ENCODE assay signal across 16 cellular contexts in genomic region chr15:48385431-48385830, GRCh38. TPM values are rescaled to one million over a fixed set of nuclear protein-coding genes. Genes with fewer than 3 reads are reported as not detected.
DNase-seq lines count a peak whose midpoint lies in the region; ATAC-seq and TF ChIP-seq lines count a peak whose summit lies in the region.
"Had no signal": no experiment of that assay in that cellular context is flagged by ENCODE, and none has a peak within 500 bp of the region (broad histone marks: within the 10 kb centered on the region; RNA-seq: fewer than 3 reads in every experiment).

No MANE protein-coding gene starts in this region.

- H3K79me2 ChIP-seq in osteoblast (ENCODE audit: insufficient read depth, low read length): no peaks in the 10 kb centered on the region

- H3K36me3 ChIP-seq in BLaER1 treated with 17β-estradiol and CSF1 and Interleukin-3, amounts not matched to agents 10 nM and 100 nM: no peaks in the 10 kb centered on the region
- no peaks in the 10 kb centered on the region for H3K36me3 ChIP-seq in esophagus (ENCODE audit: control insufficient read depth in 2 of 2, insufficient read depth in 2 of 2, low read length in 1 of 2)
- no peaks in the 10 kb centered on the region for H3K36me3 ChIP-seq in osteoblast (ENCODE audit: insufficient read depth, low read length)
- H3K36me3 ChIP-seq in left lung: no peaks in the 10 kb centered on the region

- TF ChIP-seq CTCF in osteoblast (IDR thresholded peaks at IDR 0.05; ENCODE audit: extremely low read depth, low read depth, low read length): no peak
- TF ChIP-seq CTCF in left lung (IDR thresholded peaks at IDR 0.05): no peak

- peaks cover 0 to 5% (median 0%) of the 10 kb centered on the region in 11 experiments; a peak in 3 of 22 replicates for H3K9me3 ChIP-seq in BLaER1 treated with 17β-estradiol and CSF1 and Interleukin-3, amounts not matched to agents 10 nM and 100 nM (replicated peaks in 1 of 11)
- H3K9me3 ChIP-seq in esophagus (ENCODE audit: control insufficient read depth in 2 of 2, insufficient read depth in 1 of 2, low read depth in 1 of 2, low read length in 1 of 2): no peaks in the 10 kb centered on the region
- H3K9me3 ChIP-seq in osteoblast (ENCODE audit: low read depth, low read length): no peaks in the 10 kb centered on the region
- no peaks in the 10 kb centered on the region for H3K9me3 ChIP-seq in left lung
- H3K9me3 ChIP-seq: psoas muscle had no signal

- peak; percentile 98 for DNase-seq in RPMI7951 (ENCODE audit: low read depth)
- DNase-seq in osteoblast (ENCODE audit: insufficient read length, low spot score, missing footprints): peak; percentile 81
- no peak for DNase-seq in MV-4-11 (lab: John Stamatoyannopoulos, UW)
- DNase-seq in superior temporal gyrus (ENCODE audit: extremely low spot score): no peak
- DNase-seq in left lung: no peak
- no peak for DNase-seq in NOMO-1 treated with dmso at 0.1 percent for 144 hours (lab: John Stamatoyannopoulos, UW; ENCODE audit: unreplicated experiment)
- DNase-seq: CD4-positive, alpha-beta memory T cell; midbrain; NCI-H446 treated with DMSO at 0.1 percent for 48 hours; psoas muscle; RPMI8226; stimulated activated CD4-positive, alpha-beta T cell treated with anti-CD3 and anti-CD28 coated beads, Interleukin-4, amount 100 ng/mL, for 24 hours; stimulated activated naive CD4-positive, alpha-beta T cell treated with Interleukin-2 at 50 U/mL for 16 hours had no signal

- no peak for ATAC-seq in left lung
- ATAC-seq: psoas muscle had no signal

- intact Hi-C loops in left lung (cut with DNase I): no loop called here

- H3K4me1 ChIP-seq in BLaER1 treated with 17β-estradiol and CSF1 and Interleukin-3, amounts not matched to agents 10 nM and 100 nM: peaks cover 9 to 43% (median 29%) of the 10 kb centered on the region in 10 experiments
- H3K4me1 ChIP-seq in esophagus (ENCODE audit: control insufficient read depth in 2 of 2, insufficient read depth in 2 of 2, low read length in 1 of 2) (no peaks in the 10 kb centered on the region), osteoblast (ENCODE audit: insufficient read depth, low read length) (peaks cover 39% of the 10 kb centered on the region), left lung (peaks cover 0 to 4% of the 10 kb centered on the region in 2 donors)
- H3K4me1 ChIP-seq: psoas muscle had no signal

- whole genome bisulfite sequencing in esophagus, 2 donors: 39 to 45% methylated on average over 1 of the region's 1 CpG

- peak overlapping the region in 8 of 11 experiments; percentile 11 to 39 (median 24); a peak in 8 of 22 replicates for H3K4me2 ChIP-seq in BLaER1 treated with 17β-estradiol and CSF1 and Interleukin-3, amounts not matched to agents 10 nM and 100 nM
- peak overlapping the region; percentile 18 for H3K4me2 ChIP-seq in osteoblast (ENCODE audit: insufficient read depth, low read length)

- H3K9ac ChIP-seq in BLaER1 treated with 17β-estradiol and CSF1 and Interleukin-3, amounts not matched to agents 10 nM and 100 nM: no peak overlapping the region

- no peaks in the 10 kb centered on the region for H3K27me3 ChIP-seq in BLaER1 treated with 17β-estradiol and CSF1 and Interleukin-3, amounts not matched to agents 10 nM and 100 nM
- H3K27me3 ChIP-seq in esophagus (ENCODE audit: control insufficient read depth in 1 of 2, insufficient read depth in 2 of 2, low read length in 2 of 2) (no peaks in the 10 kb centered on the region), osteoblast (ENCODE audit: insufficient read depth, low read length) (no peaks in the 10 kb centered on the region), left lung (no peaks in the 10 kb centered on the region)

- H2AFZ ChIP-seq in osteoblast (ENCODE audit: low read length): no peak overlapping the region

- H3K27ac ChIP-seq in BLaER1 treated with 17β-estradiol and CSF1 and Interleukin-3, amounts not matched to agents 10 nM and 100 nM: no peak overlapping the region
- H3K27ac ChIP-seq in esophagus (ENCODE audit: low read depth in 2 of 2, low read length in 1 of 2) (peak overlapping the region; percentile 78 to 91), osteoblast (ENCODE audit: low read depth, low read length) (peak overlapping the region; percentile 74), left lung (no peak overlapping the region)
- H3K27ac ChIP-seq: HL-60, psoas muscle had no signal

- no peak overlapping the region for H3K4me3 ChIP-seq in BLaER1 treated with 17β-estradiol and CSF1 and Interleukin-3, amounts not matched to agents 10 nM and 100 nM
- H3K4me3 ChIP-seq in esophagus (ENCODE audit: low read depth in 1 of 2, low read length in 2 of 2) (no peak overlapping the region), osteoblast (ENCODE audit: insufficient read depth, low read length) (no peak overlapping the region), left lung (no peak overlapping the region)
- H3K4me3 ChIP-seq: psoas muscle had no signal

- H4K20me1 ChIP-seq in BLaER1 treated with 17β-estradiol and CSF1 and Interleukin-3, amounts not matched to agents 10 nM and 100 nM: no peaks in the 10 kb centered on the region
- H4K20me1 ChIP-seq in osteoblast (ENCODE audit: insufficient read depth, low read length): no peaks in the 10 kb centered on the region

RNA-seq across cellular contexts. Expression of gene DUT, which starts 54.2 kb away (rescaled TPM):
- 139 and 142 TPM in 2 replicates for total RNA-seq in RPMI7951 (2014; rRNA removed; shearing (Covaris generic))
- polyA plus RNA-seq in esophagus: 10 to 100 TPM; 45.4 to 67.9 TPM
- total RNA-seq in osteoblast: 43.6 and 49.2 TPM in 2 replicates
- total RNA-seq in left lung: 10 to 100 TPM; 78.0 to 78.9 TPM

Comparison
In these comparisons a context has a peak if more than half of its experiments do, and no peak if none do; other contexts are left out.
1. H3K27ac ChIP-seq: peak in esophagus (2 of 2) and osteoblast (single experiment); none in BLaER1 treated with 17β-estradiol and CSF1 and Interleukin-3, amounts not matched to agents 10 nM and 100 nM (0 of 11) and left lung (0 of 2).
2. DNase-seq: peak in RPMI7951 (single experiment) and osteoblast (single experiment); none in MV-4-11 (single experiment), superior temporal gyrus (single experiment), left lung (0 of 2) and NOMO-1 treated with dmso at 0.1 percent for 144 hours (single experiment).